ENCODE assay signal across 13 cellular contexts in genomic region chr2:57450170-57450569, GRCh38.
DNase-seq lines count a peak whose midpoint lies in the region; ATAC-seq and TF ChIP-seq lines count a peak whose summit lies in the region.
"Had no signal": no experiment of that assay in that cellular context is flagged by ENCODE, and none has a peak within 500 bp of the region (broad histone marks: within the 10 kb centered on the region; RNA-seq: fewer than 3 reads in every experiment).

No MANE protein-coding gene starts in this region.

- no peaks in the 10 kb centered on the region for H3K9me3 ChIP-seq in WERI-Rb-1 (ENCODE audit: severe bottlenecking)
- H3K9me3 ChIP-seq: uterus had no signal

- H3K27me3 ChIP-seq in WERI-Rb-1 (ENCODE audit: insufficient read depth, low read depth, severe bottlenecking): peaks cover 2% of the 10 kb centered on the region
- H3K27me3 ChIP-seq: uterus had no signal

- H3K9me3 Mint-ChIP-seq in T-helper 2 cell treated with Interferon-gamma antibody and Interleukin-4, amounts not matched to agents 5 μg/mL and 100 μg/mL, for 36 hours: no peaks in the 10 kb centered on the region
- H3K9me3 Mint-ChIP-seq: CD14-positive monocyte had no signal

- no peak overlapping the region for H3K4me3 ChIP-seq in WERI-Rb-1 (ENCODE audit: low read depth, low read length)
- H3K4me3 ChIP-seq: uterus had no signal

- no peak for TF ChIP-seq CTCF in WERI-Rb-1 (IDR thresholded peaks at IDR 0.05; ENCODE audit: low read depth, low read length)
- no peak for TF ChIP-seq CTCF in RWPE1 (conservative IDR thresholded peaks at IDR 0.05; ENCODE audit: low read depth)

- peak; percentile 8 for DNase-seq in T-helper 2 cell treated with Interferon-gamma antibody and Interleukin-4, amounts not matched to agents 5 μg/mL and 100 μg/mL, for 36 hours (ENCODE audit: low spot score)
- DNase-seq in WERI-Rb-1 (no peak), RWPE1 (ENCODE audit: low spot score) (no peak), dermis blood vessel endothelial cell (no peak), NCI-H1930 (lab: John Stamatoyannopoulos, UW) (no peak)
- DNase-seq: GF-D8, uterus had no signal

- no peaks in the 10 kb centered on the region for H3K27me3 Mint-ChIP-seq in T-helper 2 cell treated with Interferon-gamma antibody and Interleukin-4, amounts not matched to agents 5 μg/mL and 100 μg/mL, for 36 hours (ENCODE audit: low read depth)

- no peak overlapping the region for H3K4me3 Mint-ChIP-seq in T-helper 2 cell treated with Interferon-gamma antibody and Interleukin-4, amounts not matched to agents 5 μg/mL and 100 μg/mL, for 36 hours
- H3K4me3 Mint-ChIP-seq: CD14-positive monocyte had no signal

- no peaks in the 10 kb centered on the region for H3K4me1 Mint-ChIP-seq in T-helper 2 cell treated with Interferon-gamma antibody and Interleukin-4, amounts not matched to agents 5 μg/mL and 100 μg/mL, for 36 hours (ENCODE audit: low read depth)

- POLR2A ChIA-PET in RWPE1 (lab: Yijun Ruan, JAX; ENCODE audit: low non-redundant PET): no interaction called here

- H3K27ac Mint-ChIP-seq in T-helper 2 cell treated with Interferon-gamma antibody and Interleukin-4, amounts not matched to agents 5 μg/mL and 100 μg/mL, for 36 hours: no peak overlapping the region
- H3K27ac Mint-ChIP-seq: CD14-positive monocyte had no signal

- H3K27ac ChIP-seq in WERI-Rb-1: no peak overlapping the region
- no peak overlapping the region for H3K27ac ChIP-seq in RWPE1
- H3K27ac ChIP-seq: KMS-11, uterus had no signal

- CTCF ChIA-PET in RWPE1 (lab: Yijun Ruan, JAX): no interaction called here

- no peaks in the 10 kb centered on the region for H3K36me3 Mint-ChIP-seq in T-helper 2 cell treated with Interferon-gamma antibody and Interleukin-4, amounts not matched to agents 5 μg/mL and 100 μg/mL, for 36 hours (ENCODE audit: low read depth)
- H3K36me3 Mint-ChIP-seq: CD14-positive monocyte had no signal

- no peaks in the 10 kb centered on the region for H3K36me3 ChIP-seq in WERI-Rb-1
- H3K36me3 ChIP-seq: uterus had no signal

- peak; percentile 86 for ATAC-seq in GM18517 (IDR thresholded peaks at IDR 0.05; ENCODE audit: unreplicated experiment)
- ATAC-seq in GM19468 (IDR thresholded peaks at IDR 0.05; ENCODE audit: extremely low read depth, unreplicated experiment): peak; percentile 59
- ATAC-seq in HG02938 (IDR thresholded peaks at IDR 0.05; ENCODE audit: unreplicated experiment): peak; percentile 95
- ATAC-seq: HCT116 had no signal
